13 cellular contexts compared by ENCODE assay signal in genomic region chr9:94800424-94801117, GRCh38.
A peak's percentile ranks its signal among the peaks of the same experiment; 100 is the strongest.
DNase-seq lines count a peak whose midpoint lies in the region; TF ChIP-seq lines count a peak whose summit lies in the region.
"Had no signal": no experiment of that assay in that cellular context is flagged by ENCODE, and none has a peak within 500 bp of the region (broad histone marks: within the 10 kb centered on the region; RNA-seq: fewer than 3 reads in every experiment).

No MANE protein-coding gene starts in this region.

- in situ Hi-C loops in mammary epithelial cell (cut with MboI; ENCODE audit: low sequenced_read_pairs in 2 of 2), result no loop called here

- TF ChIP-seq CTCF in MCF 10A (IDR thresholded peaks at IDR 0.05; ENCODE audit: unreplicated experiment), result no peak
- TF ChIP-seq CTCF in mammary epithelial cell (conservative IDR thresholded peaks at IDR 0.05 in 1 of 2, IDR thresholded peaks at IDR 0.05 in 1 of 2; ENCODE audit: extremely low read depth in 1 of 2, insufficient read depth in 1 of 2, low read depth in 1 of 2, low read length in 2 of 2), result no peak
- no peak for TF ChIP-seq CTCF in osteoblast (IDR thresholded peaks at IDR 0.05; ENCODE audit: extremely low read depth, low read depth, low read length)
- TF ChIP-seq CTCF in vagina (IDR thresholded peaks at IDR 0.05), result no peak
- TF ChIP-seq CTCF in thyroid gland (IDR thresholded peaks at IDR 0.05), result no peak

- DNase-seq in MCF 10A (ENCODE audit: unreplicated experiment) (peak; percentile 49), mammary epithelial cell (no peak), osteoblast (ENCODE audit: insufficient read length, low spot score, missing footprints) (no peak), vagina (ENCODE audit: extremely low spot score in 2 of 2) (no peak), thyroid gland (no peak), dermis blood vessel endothelial cell (no peak)
- DNase-seq in activated CD4-positive, alpha-beta T cell treated with anti-CD3 and anti-CD28 coated beads for 1 hour, result no peak
- DNase-seq: activated naive CD8-positive, alpha-beta T cell treated with anti-CD3 and anti-CD28 coated beads for 36 hours; NCI-H1105 treated with DMSO at 0.1 percent for 48 hours; NCI-H526 treated with DMSO at 0.1 percent for 48 hours had no signal

- H3K27me3 Mint-ChIP-seq in MCF 10A (ENCODE audit: insufficient read depth, unreplicated experiment), result no peaks in the 10 kb centered on the region
- H3K27me3 Mint-ChIP-seq: activated naive CD8-positive, alpha-beta T cell treated with anti-CD3 and anti-CD28 coated beads for 36 hours had no signal

- BruUV-seq in MCF 10A (replicated peaks; lab: Mats Ljungman, UMichigan) (no TSS peak), mammary epithelial cell (replicated peaks; lab: Mats Ljungman, UMichigan) (no TSS peak)

- H3K79me2 ChIP-seq in mammary epithelial cell (ENCODE audit: insufficient read depth, low read length) (no peaks in the 10 kb centered on the region), osteoblast (ENCODE audit: insufficient read depth, low read length) (no peaks in the 10 kb centered on the region)
- H3K79me2 ChIP-seq: parathyroid adenoma had no signal

- CTCF ChIA-PET in MCF 10A (lab: Yijun Ruan, JAX) (interaction anchor here (0.5 to 6.3 kb wide), 6 partner anchors 9 to 331 kb away, joined by 3 to 35 read pairs (median 4); no protein-coding TSS in a partner anchor), mammary epithelial cell (lab: Charles Lee; ENCODE audit: low non-redundant PET) (no interaction called here)

- WGBS in mammary epithelial cell (ENCODE audit: low coverage, missing lambda C conversion rate), result 70% methylated on average over 5 of the region's 8 CpGs
- WGBS in esophagus, 2 donors, result 52 to 69% methylated on average over 8 of the region's 8 CpGs
- whole genome bisulfite sequencing in thyroid gland, 2 donors, result 88 to 98% methylated on average over 8 of the region's 8 CpGs

- POLR2A ChIA-PET in MCF 10A (lab: Yijun Ruan, JAX), result interaction anchor here (0.6 to 11.0 kb wide), 18 partner anchors 10 to 267 kb away, joined by 3 to 157 read pairs (median 9); no protein-coding TSS in a partner anchor

- no peak overlapping the region for H3K4me2 ChIP-seq in mammary epithelial cell (ENCODE audit: insufficient read depth, low read depth, low read length)
- peak overlapping the region; percentile 42 for H3K4me2 ChIP-seq in osteoblast (ENCODE audit: insufficient read depth, low read length)

- H3K36me3 ChIP-seq in mammary epithelial cell (ENCODE audit: insufficient read depth, low read length), result peaks cover 6% of the 10 kb centered on the region
- peaks cover 0 to 3% of the 10 kb centered on the region in 2 donors for H3K36me3 ChIP-seq in esophagus (ENCODE audit: control insufficient read depth in 2 of 2, insufficient read depth in 2 of 2, low read length in 1 of 2)
- H3K36me3 ChIP-seq in osteoblast (ENCODE audit: insufficient read depth, low read length), result peaks cover 6% of the 10 kb centered on the region
- no peaks in the 10 kb centered on the region for H3K36me3 ChIP-seq in vagina
- H3K36me3 ChIP-seq in thyroid gland, result no peaks in the 10 kb centered on the region

- H3K27ac Mint-ChIP-seq in MCF 10A (ENCODE audit: low read depth, unreplicated experiment), result peak overlapping the region; percentile 94
- H3K27ac Mint-ChIP-seq: activated naive CD8-positive, alpha-beta T cell treated with anti-CD3 and anti-CD28 coated beads for 36 hours had no signal

- H3K36me3 Mint-ChIP-seq in MCF 10A (ENCODE audit: insufficient read depth, unreplicated experiment), result peaks cover 6% of the 10 kb centered on the region

- H3K4me1 ChIP-seq in mammary epithelial cell (ENCODE audit: insufficient read depth, low read length) (peaks cover 36% of the 10 kb centered on the region), esophagus (ENCODE audit: control insufficient read depth in 2 of 2, insufficient read depth in 2 of 2, low read length in 1 of 2) (peaks cover 3 to 11% of the 10 kb centered on the region in 2 donors), osteoblast (ENCODE audit: insufficient read depth, low read length) (peaks cover 49% of the 10 kb centered on the region), vagina (peaks cover 83% of the 10 kb centered on the region), thyroid gland (peaks cover 2 to 16% of the 10 kb centered on the region in 2 donors)

- H3K9me3 ChIP-seq in mammary epithelial cell (replicated peaks; ENCODE audit: insufficient read depth, low read length) (no peaks in the 10 kb centered on the region), esophagus (ENCODE audit: control insufficient read depth in 2 of 2, insufficient read depth in 1 of 2, low read depth in 1 of 2, low read length in 1 of 2) (no peaks in the 10 kb centered on the region), osteoblast (ENCODE audit: low read depth, low read length) (no peaks in the 10 kb centered on the region), vagina (no peaks in the 10 kb centered on the region), thyroid gland (no peaks in the 10 kb centered on the region)

- H3K27ac ChIP-seq in mammary epithelial cell (ENCODE audit: insufficient read depth, low read depth, low read length) (no peak overlapping the region), esophagus (ENCODE audit: low read depth in 2 of 2, low read length in 1 of 2) (peak overlapping the region; percentile 71 to 73), osteoblast (ENCODE audit: low read depth, low read length) (peak overlapping the region; percentile 73), vagina (peak overlapping the region; percentile 88), thyroid gland (no peak overlapping the region)
- H3K27ac ChIP-seq: HL-60, parathyroid adenoma had no signal

- no peak overlapping the region for H2AFZ ChIP-seq in mammary epithelial cell (ENCODE audit: low read depth, low read length)
- H2AFZ ChIP-seq in osteoblast (ENCODE audit: low read length), result no peak overlapping the region
- H2AFZ ChIP-seq: parathyroid adenoma had no signal

- H3K9ac ChIP-seq in mammary epithelial cell (ENCODE audit: insufficient read depth, low read length), result no peak overlapping the region
- H3K9ac ChIP-seq: parathyroid adenoma had no signal

- H3K4me3 ChIP-seq in mammary epithelial cell (replicated peaks in 1 of 3; ENCODE audit: insufficient read depth in 1 of 3, low read depth in 2 of 3, low read length in 3 of 3) (no peak overlapping the region), esophagus (ENCODE audit: low read depth in 1 of 2, low read length in 2 of 2) (no peak overlapping the region), osteoblast (ENCODE audit: insufficient read depth, low read length) (no peak overlapping the region), vagina (peak overlapping the region in 1 of 2 donors; percentile 20), thyroid gland (replicated peaks in 1 of 3) (no peak overlapping the region)

- H3K9me3 Mint-ChIP-seq in MCF 10A (ENCODE audit: unreplicated experiment), result no peaks in the 10 kb centered on the region
- H3K9me3 Mint-ChIP-seq: activated naive CD8-positive, alpha-beta T cell treated with anti-CD3 and anti-CD28 coated beads for 36 hours had no signal

- intact Hi-C loops in MCF 10A (cut with micrococcal nuclease), result loop anchor here (10.0 kb wide), 1 partner anchor 64 kb away; no protein-coding TSS in a partner anchor
- intact Hi-C loops in mammary epithelial cell (cut with micrococcal nuclease), result no loop called here
- intact Hi-C loops in vagina (cut with DNase I), result no loop called here
- intact Hi-C loops in thyroid gland (cut with DNase I), result no loop called here

- dilution Hi-C loops in mammary epithelial cell (cut with HindIII; ENCODE audit: low sequenced_read_pairs), result loop anchor here (5.0 kb wide), 1 partner anchor 77 kb away; no protein-coding TSS in a partner anchor

- H3K27me3 ChIP-seq in mammary epithelial cell (ENCODE audit: insufficient read depth, low read length), result no peaks in the 10 kb centered on the region
- no peaks in the 10 kb centered on the region for H3K27me3 ChIP-seq in esophagus (ENCODE audit: control insufficient read depth in 1 of 2, insufficient read depth in 2 of 2, low read length in 2 of 2)
- H3K27me3 ChIP-seq in osteoblast (ENCODE audit: insufficient read depth, low read length), result no peaks in the 10 kb centered on the region
- H3K27me3 ChIP-seq in vagina, result no peaks in the 10 kb centered on the region
- H3K27me3 ChIP-seq in thyroid gland, result no peaks in the 10 kb centered on the region

- TF ChIP-seq POLR2A in vagina (IDR thresholded peaks at IDR 0.05) (no peak), thyroid gland (IDR thresholded peaks at IDR 0.05) (no peak)

- H4K20me1 ChIP-seq in mammary epithelial cell (ENCODE audit: insufficient read depth, low read length), result no peaks in the 10 kb centered on the region
- H4K20me1 ChIP-seq in osteoblast (ENCODE audit: insufficient read depth, low read length), result no peaks in the 10 kb centered on the region

- H3K4me1 Mint-ChIP-seq in MCF 10A (ENCODE audit: insufficient read depth, unreplicated experiment), result peaks cover 42% of the 10 kb centered on the region

- peak overlapping the region; percentile 72 for H3K4me3 Mint-ChIP-seq in MCF 10A (ENCODE audit: unreplicated experiment)
- H3K4me3 Mint-ChIP-seq: activated naive CD8-positive, alpha-beta T cell treated with anti-CD3 and anti-CD28 coated beads for 36 hours had no signal

Comparison
In these comparisons a context has a peak if more than half of its experiments do, and no peak if none do; other contexts are left out.
1. H3K27ac ChIP-seq: peak in esophagus (2 of 2), osteoblast (single experiment) and vagina (single experiment); none in mammary epithelial cell (single experiment) and thyroid gland (0 of 3).